In genomic region chr21:33266050-33266783, GRCh38 we compare ENCODE assay signal across 1 cellular context.
A peak's percentile ranks its signal among the peaks of the same experiment; 100 is the strongest.
TF ChIP-seq lines count a peak whose summit lies in the region.

Gene IL10RB (plus strand): TSS chr21:33266367. CDS start chr21:33266466, 99 bp downstream.

TF ChIP-seq in HepG2, 621 proteins besides CTCF, POLR2A, EP300 and RAD21 (continued from another document and continues in another):
- no peak for TF ChIP-seq ZBTB43 (CRISPR knock-in tag; conservative IDR thresholded peaks at IDR 0.05)
- TF ChIP-seq ZNF883 (CRISPR knock-in tag; IDR thresholded peaks at IDR 0.05; ENCODE audit: not compliant biosample characterization): peak; percentile 9
- TF ChIP-seq ZFX (CRISPR knock-in tag; IDR thresholded peaks at IDR 0.05; ENCODE audit: low read depth): peak; percentile 54
- peak; percentile 82 for TF ChIP-seq GABPB1 (CRISPR knock-in tag; IDR thresholded peaks at IDR 0.05)
- no peak for TF ChIP-seq CBX1 (IDR thresholded peaks at IDR 0.05; ENCODE audit: low read depth)
- TF ChIP-seq ZNF207 (IDR thresholded peaks at IDR 0.05; ENCODE audit: borderline replicate concordance): no peak
- TF ChIP-seq ZBTB14 (CRISPR knock-in tag; IDR thresholded peaks at IDR 0.05): no peak
- no peak for TF ChIP-seq SRSF9 (IDR thresholded peaks at IDR 0.05; ENCODE audit: borderline replicate concordance, insufficient read depth, low read depth, low read length, poor library complexity, severe bottlenecking)
- peak; percentile 19; the same call in 1 of the 2 replicates for TF ChIP-seq ZBTB38 (CRISPR knock-in tag; IDR thresholded peaks at IDR 0.05)
- no peak for TF ChIP-seq ZNF546 (CRISPR knock-in tag; conservative IDR thresholded peaks at IDR 0.05)
- no peak for TF ChIP-seq NFAT5 (CRISPR knock-in tag; IDR thresholded peaks at IDR 0.05)
- no peak for TF ChIP-seq GPBP1L1 (CRISPR knock-in tag; IDR thresholded peaks at IDR 0.05)
- no peak for TF ChIP-seq ZNF556 (CRISPR knock-in tag; IDR thresholded peaks at IDR 0.05; ENCODE audit: borderline replicate concordance)
- no peak for TF ChIP-seq ZSCAN30 (CRISPR knock-in tag; IDR thresholded peaks at IDR 0.05)
- TF ChIP-seq ZNF850 (CRISPR knock-in tag; conservative IDR thresholded peaks at IDR 0.05): 0 out of 2 replicates have a peak, but pooled peaks have one; percentile 73
- no peak for TF ChIP-seq SYNCRIP (IDR thresholded peaks at IDR 0.05; ENCODE audit: insufficient read depth, low read depth, low read length)
- no peak for TF ChIP-seq SOX13 (IDR thresholded peaks at IDR 0.05)
- TF ChIP-seq SOX13 (CRISPR knock-in tag; conservative IDR thresholded peaks at IDR 0.05 in 1 of 2, IDR thresholded peaks at IDR 0.05 in 1 of 2): 0 out of 4 replicates have a peak, but pooled peaks of 1 of the 2 experiments have one; percentile 15
- peak; percentile 84; the same call in 1 of the 2 replicates for TF ChIP-seq ZNF558 (CRISPR knock-in tag; IDR thresholded peaks at IDR 0.05; ENCODE audit: borderline replicate concordance)
- TF ChIP-seq ZNF329 (CRISPR knock-in tag; IDR thresholded peaks at IDR 0.05; ENCODE audit: low read depth): no peak
- no peak for TF ChIP-seq HMGA1 (CRISPR knock-in tag; conservative IDR thresholded peaks at IDR 0.05)
- TF ChIP-seq POLR2AphosphoS5 (IDR thresholded peaks at IDR 0.05; ENCODE audit: low read depth, low read length): peak; percentile 58
- peak; percentile 75 for TF ChIP-seq ZNF407 (CRISPR knock-in tag; IDR thresholded peaks at IDR 0.05; ENCODE audit: not compliant biosample characterization)
- TF ChIP-seq SP4 (CRISPR knock-in tag; IDR thresholded peaks at IDR 0.05): peak; percentile 18; the same call in 1 of the 2 replicates
- no peak for TF ChIP-seq MYNN (CRISPR knock-in tag; IDR thresholded peaks at IDR 0.05; ENCODE audit: low read depth)
- TF ChIP-seq BATF2 (CRISPR knock-in tag; IDR thresholded peaks at IDR 0.05): no peak
- no peak for TF ChIP-seq DDIT3 (CRISPR knock-in tag; IDR thresholded peaks at IDR 0.05)
- TF ChIP-seq ZNF510 (CRISPR knock-in tag; IDR thresholded peaks at IDR 0.05; ENCODE audit: low read depth): no peak
- TF ChIP-seq ELF4 (CRISPR knock-in tag; IDR thresholded peaks at IDR 0.05; ENCODE audit: borderline replicate concordance): 0 out of 2 replicates have a peak, but pooled peaks have one; percentile 52
- TF ChIP-seq ZBTB7A (CRISPR knock-in tag; IDR thresholded peaks at IDR 0.05): 0 out of 2 replicates have a peak, but pooled peaks have one; percentile 32
- TF ChIP-seq ZNF564 (CRISPR knock-in tag; IDR thresholded peaks at IDR 0.05): no peak
- TF ChIP-seq PHF8 (CRISPR knock-in tag; IDR thresholded peaks at IDR 0.05): peak; percentile 69
- TF ChIP-seq CENPX (CRISPR knock-in tag; IDR thresholded peaks at IDR 0.05): no peak
- TF ChIP-seq ZNF30 (CRISPR knock-in tag; IDR thresholded peaks at IDR 0.05): no peak
- TF ChIP-seq PRPF4 (IDR thresholded peaks at IDR 0.05; ENCODE audit: low read depth, low read length, poor library complexity, severe bottlenecking): no peak
- TF ChIP-seq ZNF317 (CRISPR knock-in tag; IDR thresholded peaks at IDR 0.05): no peak
- TF ChIP-seq LRRFIP1 (CRISPR knock-in tag; conservative IDR thresholded peaks at IDR 0.05): no peak
- peak; percentile 36; the same call in 1 of the 2 replicates for TF ChIP-seq TBX2 (CRISPR knock-in tag; IDR thresholded peaks at IDR 0.05; ENCODE audit: borderline replicate concordance)
